20 cellular contexts compared by ENCODE assay signal in the genomic region with DNA sequence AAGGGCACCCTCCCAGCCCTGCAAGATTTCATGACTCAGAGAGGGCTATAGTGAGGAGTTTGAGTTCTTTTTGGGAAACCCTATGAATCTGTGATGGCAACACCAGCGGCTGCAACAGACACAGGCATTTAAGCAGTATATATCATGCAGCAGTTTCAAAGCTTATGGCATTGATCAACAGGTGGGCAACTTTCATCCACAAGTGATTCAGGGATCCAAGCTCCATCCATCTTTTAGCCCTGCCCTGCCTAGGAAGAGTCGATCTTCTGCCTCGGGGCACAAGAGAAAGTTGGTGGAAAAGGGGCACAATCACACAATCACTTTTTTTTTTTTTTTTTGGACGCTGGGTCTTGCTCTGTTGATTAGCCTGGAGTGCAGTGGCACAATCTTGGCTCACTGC. TPM values are rescaled to one million over a fixed set of nuclear protein-coding genes. Genes with fewer than 3 reads are reported as not detected.
A peak's percentile ranks its signal among the peaks of the same experiment; 100 is the strongest.
DNase-seq lines count a peak whose midpoint lies in the region; ATAC-seq, FAIRE-seq and TF ChIP-seq lines count a peak whose summit lies in the region.
"Had no signal": no experiment of that assay in that cellular context is flagged by ENCODE, and none has a peak within 500 bp of the region (broad histone marks: within the 10 kb centered on the region; RNA-seq: fewer than 3 reads in every experiment).

No MANE protein-coding gene starts in this region.

- no peak for TF ChIP-seq CTCF in VCaP (conservative IDR thresholded peaks at IDR 0.05)
- TF ChIP-seq CTCF in kidney (IDR thresholded peaks at IDR 0.05; ENCODE audit: borderline replicate concordance, extremely low read depth, insufficient read depth): no peak

- in situ Hi-C loops in ACHN (cut with HindIII; ENCODE audit: low pct_ligation_motif_present, low pct_unique_long_range_greater_than_20kb, low sequenced_read_pairs): no loop called here

- no peak overlapping the region for H3K4me3 ChIP-seq in kidney (ENCODE audit: low read length in 2 of 2)
- H3K4me3 ChIP-seq: BLaER1 treated with 17β-estradiol and CSF1 and Interleukin-3, amounts not matched to agents 10 nM and 100 nM had no signal

- H3K27ac ChIP-seq in VCaP (peak overlapping the region; percentile 97), kidney (ENCODE audit: low read depth in 2 of 2, low read length in 2 of 2) (no peak overlapping the region)
- H3K27ac ChIP-seq: BLaER1 treated with 17β-estradiol and CSF1 and Interleukin-3, amounts not matched to agents 10 nM and 100 nM; C4-2B had no signal

- intact Hi-C loops in kidney (cut with DNase I): no loop called here

- H3K9ac ChIP-seq in kidney (ENCODE audit: low read length in 2 of 2): no peak overlapping the region
- H3K9ac ChIP-seq: BLaER1 treated with 17β-estradiol and CSF1 and Interleukin-3, amounts not matched to agents 10 nM and 100 nM had no signal

- no peak for FAIRE-seq in kidney (lab: Jason Lieb, UNC)
- FAIRE-seq: A204.1, D721Med, G401.6, GM12891, GM19239 had no signal

- ATAC-seq in HG03175 (IDR thresholded peaks at IDR 0.05; ENCODE audit: unreplicated experiment) (no peak), HG02623 (IDR thresholded peaks at IDR 0.05; ENCODE audit: unreplicated experiment) (no peak)
- ATAC-seq: CD8-positive, alpha-beta T cell had no signal

- DNase-seq in kidney (peak; percentile 14), ACHN (no peak)
- DNase-seq: 8988T; AML-193; Caco-2; Calu3; CD4-positive, alpha-beta T cell; CD8-positive, alpha-beta T cell; DMS79 treated with DMSO at 0.1 percent for 48 hours; GF-D8 had no signal

- H3K4me1 ChIP-seq in kidney (ENCODE audit: control insufficient read depth in 1 of 2, insufficient read depth in 1 of 2, low read depth in 1 of 2, low read length in 2 of 2): peaks cover 4 to 6% of the 10 kb centered on the region in 2 donors
- H3K4me1 ChIP-seq: BLaER1 treated with 17β-estradiol and CSF1 and Interleukin-3, amounts not matched to agents 10 nM and 100 nM had no signal

- H3K36me3 ChIP-seq in kidney (ENCODE audit: control insufficient read depth in 1 of 2, insufficient read depth in 2 of 2, low read length in 2 of 2): no peaks in the 10 kb centered on the region
- H3K36me3 ChIP-seq: BLaER1 treated with 17β-estradiol and CSF1 and Interleukin-3, amounts not matched to agents 10 nM and 100 nM had no signal

- no peaks in the 10 kb centered on the region for H3K9me3 ChIP-seq in kidney (ENCODE audit: control insufficient read depth in 1 of 2, low read length in 2 of 2)
- H3K9me3 ChIP-seq: BLaER1 treated with 17β-estradiol and CSF1 and Interleukin-3, amounts not matched to agents 10 nM and 100 nM; Caco-2 had no signal

RNA-seq across cellular contexts. Expression of gene FAM222A, which starts 8.3 kb away (rescaled TPM):
- 3.7 TPM for total RNA-seq in kidney
- polyA plus RNA-seq in kidney (ENCODE audit: insufficient read depth, low read depth, low replicate concordance): 12.5 TPM
